Comparison of ENCODE assay signal across 11 cellular contexts in the genomic region with DNA sequence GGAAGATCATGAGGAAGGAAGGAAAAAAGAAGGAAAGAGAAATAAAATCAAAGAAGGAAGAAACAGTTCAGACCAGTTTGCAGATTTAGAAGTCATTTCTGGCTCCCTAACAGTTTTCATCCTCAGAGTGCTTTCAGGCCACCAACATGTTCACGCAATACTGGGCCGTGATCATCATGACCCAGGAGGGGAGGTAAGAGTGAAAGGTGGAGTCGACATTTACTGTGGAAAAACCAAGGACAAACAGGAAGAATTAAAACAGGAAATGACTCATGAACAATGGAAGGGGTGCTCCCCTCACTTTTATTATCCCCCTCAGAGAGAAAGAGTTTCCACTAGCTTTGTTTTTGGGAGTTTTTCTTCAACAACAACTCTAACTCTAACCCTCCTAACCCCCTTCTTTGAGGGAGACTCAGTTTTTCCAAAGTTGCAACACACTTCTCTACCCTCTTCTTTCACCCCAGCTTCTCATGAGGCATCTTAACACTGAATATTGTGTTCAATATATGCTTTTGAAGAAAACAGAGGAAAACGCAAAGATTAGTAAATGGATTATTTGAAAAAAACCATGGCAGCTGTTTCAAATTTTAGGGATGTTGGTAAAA.
DNase-seq lines count a peak whose midpoint lies in the region; ATAC-seq lines count a peak whose summit lies in the region.
"Had no signal": no experiment of that assay in that cellular context is flagged by ENCODE, and none has a peak within 500 bp of the region (broad histone marks: within the 10 kb centered on the region; RNA-seq: fewer than 3 reads in every experiment).

No MANE protein-coding gene starts in this region.

- H3K4me3 ChIP-seq in GM08714 (ENCODE audit: low read length): peak overlapping the region; percentile 26; the same call in 1 of the 2 replicates
- H3K4me3 ChIP-seq in effector memory CD4-positive, alpha-beta T cell (ENCODE audit: insufficient read depth, low read depth, low read length, poor library complexity, severe bottlenecking): peak overlapping the region; percentile 30
- H3K4me3 ChIP-seq: colonic mucosa had no signal

- H3K27me3 ChIP-seq in effector memory CD4-positive, alpha-beta T cell (replicated peaks; ENCODE audit: control insufficient read depth, insufficient read depth, low read length, poor library complexity, severe bottlenecking): no peaks in the 10 kb centered on the region
- H3K27me3 ChIP-seq: colonic mucosa had no signal

- DNase-seq in A172 (ENCODE audit: low spot score) (peak; percentile 74), NCI-H774 (lab: John Stamatoyannopoulos, UW) (no peak), DMS79 treated with DMSO at 0.1 percent for 48 hours (lab: John Stamatoyannopoulos, UW) (no peak), NCI-H2107 treated with DMSO at 0.1 percent for 48 hours (lab: John Stamatoyannopoulos, UW; ENCODE audit: unreplicated experiment) (no peak)
- peak; percentile 51 to 52 for DNase-seq in activated CD4-positive, alpha-beta T cell treated with anti-CD3 and anti-CD28 coated beads for 4 hours
- no peak for DNase-seq in effector memory CD4-positive, alpha-beta T cell
- DNase-seq: colonic mucosa, NCI-H2029 treated with DMSO at 0.1 percent for 48 hours, OCI-M1 had no signal

- H3K36me3 ChIP-seq in effector memory CD4-positive, alpha-beta T cell (ENCODE audit: control insufficient read depth, insufficient read depth, low read length): no peaks in the 10 kb centered on the region
- H3K36me3 ChIP-seq: colonic mucosa had no signal

- no peaks in the 10 kb centered on the region for H3K9me3 ChIP-seq in effector memory CD4-positive, alpha-beta T cell (ENCODE audit: control insufficient read depth, low read length)
- H3K9me3 ChIP-seq: colonic mucosa had no signal

- no peak for ATAC-seq in HG03280 (IDR thresholded peaks at IDR 0.05; ENCODE audit: unreplicated experiment)

- peak overlapping the region; percentile 27 for H3K27ac ChIP-seq in effector memory CD4-positive, alpha-beta T cell (ENCODE audit: insufficient read depth, low read length, poor library complexity, severe bottlenecking)
- H3K27ac ChIP-seq: colonic mucosa had no signal

- H3K4me1 ChIP-seq in effector memory CD4-positive, alpha-beta T cell (ENCODE audit: control insufficient read depth, insufficient read depth, low read length, poor library complexity, severe bottlenecking): peaks cover 5% of the 10 kb centered on the region
- H3K4me1 ChIP-seq: colonic mucosa had no signal

Comparison
In these comparisons a context has a peak if more than half of its experiments do, and no peak if none do; other contexts are left out.
1. DNase-seq: peak in A172 (single experiment) and activated CD4-positive, alpha-beta T cell treated with anti-CD3 and anti-CD28 coated beads for 4 hours (2 of 2); none in effector memory CD4-positive, alpha-beta T cell (0 of 3), NCI-H774 (single experiment), DMS79 treated with DMSO at 0.1 percent for 48 hours (single experiment) and NCI-H2107 treated with DMSO at 0.1 percent for 48 hours (single experiment).